ENCODE assay signal across 21 cellular contexts in the genomic region with DNA sequence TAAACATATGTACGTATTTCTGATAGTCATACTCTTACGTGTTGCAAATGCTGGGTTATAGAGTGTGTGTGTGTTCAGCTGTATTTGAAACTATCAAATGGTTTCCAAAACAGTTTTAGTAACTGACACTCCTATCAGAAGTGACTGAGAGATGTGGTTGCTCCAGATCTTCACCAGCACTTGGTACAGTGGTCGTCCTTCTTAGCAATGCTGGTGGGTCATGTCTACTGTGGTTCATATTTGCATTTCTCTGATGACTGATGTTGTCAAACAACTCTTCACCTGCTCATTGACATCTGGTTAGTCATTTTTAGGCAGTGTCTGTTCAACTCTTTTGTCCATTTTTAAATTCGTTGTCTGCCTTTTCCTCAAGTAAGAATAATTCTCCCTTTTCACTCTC.
DNase-seq lines count a peak whose midpoint lies in the region; ATAC-seq and TF ChIP-seq lines count a peak whose summit lies in the region.
"Had no signal": no experiment of that assay in that cellular context is flagged by ENCODE, and none has a peak within 500 bp of the region (broad histone marks: within the 10 kb centered on the region; RNA-seq: fewer than 3 reads in every experiment).

No MANE protein-coding gene starts in this region.

- H3K4me3 ChIP-seq in OCI-LY3 (ENCODE audit: low read length) = no peak overlapping the region
- H3K4me3 ChIP-seq: heart left ventricle, SK-N-MC, tibial artery had no signal

- H3K27me3 ChIP-seq in OCI-LY3 (ENCODE audit: low read depth, low read length) = no peaks in the 10 kb centered on the region
- H3K27me3 ChIP-seq: heart left ventricle, tibial artery had no signal

- H3K4me1 ChIP-seq in OCI-LY3 (ENCODE audit: low read length) = peaks cover 41% of the 10 kb centered on the region

- peaks cover 12% of the 10 kb centered on the region for H3K36me3 ChIP-seq in OCI-LY3 (replicated peaks; ENCODE audit: low read depth, low read length)

- no peaks in the 10 kb centered on the region for H3K79me2 ChIP-seq in OCI-LY3 (ENCODE audit: low read length)

- H3K9ac ChIP-seq in OCI-LY3 (ENCODE audit: low read length) = no peak overlapping the region

- peak overlapping the region; percentile 42; the same call in 1 of the 2 replicates for H3K4me2 ChIP-seq in OCI-LY3 (ENCODE audit: low read length)

- H3K9me3 ChIP-seq in OCI-LY3 (ENCODE audit: insufficient read depth, low read length) = no peaks in the 10 kb centered on the region
- H3K9me3 ChIP-seq: heart left ventricle, tibial artery had no signal

- in situ Hi-C loops in GM13977 (cut with MboI; ENCODE audit: low pct_unique_long_range_greater_than_20kb, low sequenced_read_pairs, unreplicated experiment) = no loop called here

- TF ChIP-seq CTCF in OCI-LY3 (IDR thresholded peaks at IDR 0.05; ENCODE audit: low read depth, low read length) (no peak), GM13977 (IDR thresholded peaks at IDR 0.05; ENCODE audit: extremely low read depth, insufficient read depth, missing control alignments) (no peak)

- H2AFZ ChIP-seq in OCI-LY3 (ENCODE audit: low read depth, low read length) = no peak overlapping the region

- H4K20me1 ChIP-seq in OCI-LY3 (ENCODE audit: insufficient read depth, low read length) = no peaks in the 10 kb centered on the region

- H3K27ac ChIP-seq in OCI-LY3 (ENCODE audit: low read length) = peak overlapping the region; percentile 5; the same call in 1 of the 2 replicates
- H3K27ac ChIP-seq: epithelial cell of prostate, heart left ventricle, SK-N-MC, tibial artery, VCaP had no signal

- DNase-seq in GM13977 (ENCODE audit: low spot score) = no peak
- DNase-seq in activated CD4-positive, alpha-beta T cell treated with anti-CD3 and anti-CD28 coated beads for 48 hours = no peak
- DNase-seq in kidney tubule cell (ENCODE audit: low spot score) = no peak
- no peak for DNase-seq in activated gamma-delta T cell (lab: John Stamatoyannopoulos, UW)
- DNase-seq: activated naive CD8-positive, alpha-beta T cell treated with anti-CD3 and anti-CD28 coated beads, Interleukin-2, amount 10 ng/mL, durations not matched to agents 7 days and 5 days; cerebellar nuclear complex; heart left ventricle; naive thymus-derived CD4-positive, alpha-beta T cell; NCI-H1417 treated with DMSO at 0.1 percent for 48 hours; NCI-H526; RPMI8226; small intestine; stimulated activated naive CD4-positive, alpha-beta T cell treated with Interleukin-2 at 50 U/mL for 16 hours; tibial artery had no signal

- peak; percentile 29 for ATAC-seq in GM18868 (IDR thresholded peaks at IDR 0.05; ENCODE audit: unreplicated experiment)
- ATAC-seq in GM21717 (IDR thresholded peaks at IDR 0.05; ENCODE audit: unreplicated experiment) = peak; percentile 18
- ATAC-seq in HG02981 (IDR thresholded peaks at IDR 0.05; ENCODE audit: unreplicated experiment) = peak; percentile 61
- ATAC-seq: heart left ventricle; naive thymus-derived CD4-positive, alpha-beta T cell had no signal
